33 cellular contexts compared by ENCODE assay signal in the genomic region with DNA sequence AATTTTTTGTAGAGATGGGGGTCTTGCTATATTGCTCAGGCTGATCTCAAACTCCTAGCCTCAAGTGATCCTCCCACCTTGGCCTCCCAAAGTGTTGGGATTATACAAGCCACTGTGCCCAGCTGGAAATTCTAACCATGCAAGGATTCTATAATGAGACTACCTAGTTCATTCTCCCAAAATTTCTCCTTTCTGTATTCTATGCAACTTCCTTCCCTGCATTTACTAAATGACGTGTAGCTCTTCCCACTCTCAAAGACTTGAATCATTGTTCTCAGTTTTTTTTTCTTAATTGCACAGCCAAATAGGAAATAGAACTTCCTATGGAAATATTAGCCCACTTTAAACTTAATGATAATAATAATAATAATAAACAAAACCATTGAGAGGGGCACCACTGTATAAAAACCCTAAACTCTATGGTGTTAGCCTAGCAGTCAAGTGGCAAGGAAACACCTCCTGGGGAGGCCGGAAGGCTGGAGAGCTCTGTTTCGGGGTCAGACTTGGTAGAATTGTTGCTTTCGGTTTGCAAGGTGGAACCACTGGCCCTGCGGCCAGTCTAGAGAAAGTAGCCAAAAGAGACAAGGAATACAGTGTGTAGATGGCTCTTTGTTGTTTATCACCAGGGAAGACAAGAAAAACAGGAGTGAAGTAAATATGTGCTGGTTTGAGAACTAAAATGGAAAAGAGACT. TPM values are rescaled to one million over a fixed set of nuclear protein-coding genes. Genes with fewer than 3 reads are reported as not detected.
"Had no signal": no experiment of that assay in that cellular context is flagged by ENCODE, and none has a peak within 500 bp of the region (broad histone marks: within the 10 kb centered on the region; RNA-seq: fewer than 3 reads in every experiment).

No MANE protein-coding gene starts in this region.

- H3K27ac Mint-ChIP-seq: activated naive CD4-positive, alpha-beta T cell treated with anti-CD3 and anti-CD28 coated beads for 36 hours; activated naive CD8-positive, alpha-beta T cell treated with anti-CD3 and anti-CD28 coated beads for 36 hours; activated T-helper 1 cell treated with anti-CD3 and anti-CD28 coated beads, Interleukin-12 subunit alpha, Interleukin-12 subunit beta, Interleukin-2, Interleukin-4 antibody, amounts not matched to agents 30 ng/mL and 10 ng/mL and 1 ng/mL, durations not matched to agents 14 hours and 24 hours and 36 hours; effector memory CD8-positive, alpha-beta T cell; mesothelial cell of epicardium; nephron progenitor cell; progenitor cell of endocrine pancreas; T-helper 17 cell had no signal

- H3K4me2 ChIP-seq: smooth muscle cell had no signal

- H3K27me3 ChIP-seq: adrenal gland, body of pancreas, esophagus muscularis mucosa, foreskin keratinocyte, left lung, neutrophil, sigmoid colon, suprapubic skin, tibial artery, upper lobe of right lung had no signal

- H3K4me3 Mint-ChIP-seq: activated naive CD4-positive, alpha-beta T cell treated with anti-CD3 and anti-CD28 coated beads for 36 hours; activated naive CD8-positive, alpha-beta T cell treated with anti-CD3 and anti-CD28 coated beads for 36 hours; activated T-helper 1 cell treated with anti-CD3 and anti-CD28 coated beads, Interleukin-12 subunit alpha, Interleukin-12 subunit beta, Interleukin-2, Interleukin-4 antibody, amounts not matched to agents 30 ng/mL and 10 ng/mL and 1 ng/mL, durations not matched to agents 14 hours and 24 hours and 36 hours; effector memory CD8-positive, alpha-beta T cell; mesothelial cell of epicardium; nephron progenitor cell; T-helper 17 cell had no signal

- H3K36me3 ChIP-seq: neutrophil had no signal

- H3K36me3 Mint-ChIP-seq: mesothelial cell of epicardium had no signal

- DNase-seq: activated CD4-positive, alpha-beta T cell treated with anti-CD3 and anti-CD28 coated beads for 4 hours; activated CD4-positive, alpha-beta T cell treated with anti-CD3 and anti-CD28 coated beads, Interleukin-2, amount 50 U/mL, for 48 hours; activated CD8-positive, alpha-beta memory T cell treated with anti-CD3 and anti-CD28 coated beads for 24 hours; activated effector memory CD4-positive, alpha-beta T cell treated with anti-CD3 and anti-CD28 coated beads, Interleukin-2, amount 50 U/mL, for 16 hours; activated naive CD4-positive, alpha-beta T cell treated with anti-CD3 and anti-CD28 coated beads for 36 hours; activated naive CD8-positive, alpha-beta T cell treated with anti-CD3 and anti-CD28 coated beads for 36 hours; adrenal gland; aorta; body of pancreas; effector memory CD8-positive, alpha-beta T cell; foreskin keratinocyte; kidney glomerular epithelial cell; left lung; naive B cell; nephron progenitor cell; retina; sigmoid colon; stimulated activated CD4-positive, alpha-beta T cell treated with anti-CD3 and anti-CD28 coated beads, Interleukin-15, amount 100 ng/mL, for 24 hours; stimulated activated CD4-positive, alpha-beta T cell treated with anti-CD3 and anti-CD28 coated beads, Interleukin-2, amount 100 ng/mL, for 24 hours; stimulated activated naive CD4-positive, alpha-beta T cell; T-helper 17 cell; tibial artery; upper lobe of right lung had no signal

- H3K27ac ChIP-seq: foreskin keratinocyte, left lung, neutrophil, suprapubic skin, tibial artery, upper lobe of right lung had no signal

- H3K4me3 ChIP-seq: adrenal gland, body of pancreas, coronary artery, esophagus muscularis mucosa, left lung, lung, sigmoid colon, smooth muscle cell, suprapubic skin, tibial artery, upper lobe of right lung had no signal

- H3K9me3 Mint-ChIP-seq: activated naive CD4-positive, alpha-beta T cell treated with anti-CD3 and anti-CD28 coated beads for 36 hours; activated naive CD8-positive, alpha-beta T cell treated with anti-CD3 and anti-CD28 coated beads for 36 hours; activated T-helper 1 cell treated with anti-CD3 and anti-CD28 coated beads, Interleukin-12 subunit alpha, Interleukin-12 subunit beta, Interleukin-2, Interleukin-4 antibody, amounts not matched to agents 30 ng/mL and 10 ng/mL and 1 ng/mL, durations not matched to agents 14 hours and 24 hours and 36 hours; effector memory CD8-positive, alpha-beta T cell; mesothelial cell of epicardium; naive B cell; nephron progenitor cell had no signal

- H3K4me1 ChIP-seq: adrenal gland, foreskin keratinocyte had no signal

- H3K27me3 Mint-ChIP-seq: activated naive CD8-positive, alpha-beta T cell treated with anti-CD3 and anti-CD28 coated beads for 36 hours; effector memory CD8-positive, alpha-beta T cell; naive B cell; progenitor cell of endocrine pancreas; T-helper 17 cell had no signal

- ATAC-seq: body of pancreas; effector memory CD8-positive, alpha-beta T cell; foreskin keratinocyte; left lung; T-helper 17 cell; upper lobe of right lung had no signal

- H3K9me3 ChIP-seq: adrenal gland, body of pancreas, esophagus muscularis mucosa, left lung, neutrophil, sigmoid colon, suprapubic skin, tibial artery, upper lobe of right lung had no signal

RNA-seq across cellular contexts. Expression of a gene that starts 40.0 kb away (rescaled TPM):
- total RNA-seq: foreskin keratinocyte, mesothelial cell of epicardium, osteocyte had no signal
